8 cellular contexts compared by ENCODE assay signal in the genomic region with DNA sequence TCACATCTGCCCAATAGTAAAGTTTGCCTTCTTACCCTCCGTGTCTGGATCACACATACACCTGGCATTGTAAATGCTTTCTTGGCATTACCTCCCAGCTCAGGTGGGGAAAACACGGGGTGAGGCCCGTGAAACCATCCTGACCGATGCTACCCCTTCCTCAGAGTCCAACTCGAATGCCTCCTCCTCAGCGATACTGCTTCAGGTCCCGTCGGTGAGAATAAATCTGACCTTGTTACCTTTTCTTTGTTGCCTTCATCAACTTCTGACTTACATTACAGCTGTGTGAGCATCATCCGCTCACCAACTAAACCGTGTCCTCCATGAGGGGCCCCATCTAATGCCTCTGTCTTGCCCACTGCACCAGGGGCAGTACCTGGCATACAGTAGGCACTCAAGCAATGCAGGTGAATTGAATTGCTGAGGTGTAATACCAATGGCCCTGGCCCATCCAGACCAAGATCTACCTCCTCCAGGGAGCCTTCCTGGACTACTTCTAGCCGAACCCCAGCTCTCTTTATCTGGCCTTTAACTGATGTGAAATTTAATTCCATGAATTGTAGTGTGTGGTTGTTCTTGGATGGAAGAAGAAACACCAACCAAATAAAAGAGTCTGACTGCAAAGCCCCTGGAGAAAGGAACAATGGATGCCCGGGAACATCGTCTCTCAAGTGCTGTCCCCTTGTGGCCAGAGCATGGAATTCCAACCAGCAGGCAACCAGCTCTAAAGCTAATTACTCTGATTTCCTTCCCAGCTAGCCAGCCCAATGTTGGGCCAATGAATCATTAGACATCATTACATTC.
A peak's percentile ranks its signal among the peaks of the same experiment; 100 is the strongest.
DNase-seq lines count a peak whose midpoint lies in the region; ATAC-seq and TF ChIP-seq lines count a peak whose summit lies in the region.

No MANE protein-coding gene starts in this region.

- intact Hi-C loops in Right ventricle myocardium inferior (cut with DNase I): loop anchor here (1.0 to 10.0 kb wide), 3 partner anchors 372 to 490 kb away; partner anchors contain the start of gene PMEPA1

- H3K27me3 Mint-ChIP-seq in WTC11 (ENCODE audit: low read depth): no peaks in the 10 kb centered on the region

- H3K36me3 Mint-ChIP-seq in WTC11: no peaks in the 10 kb centered on the region

- H3K27ac ChIP-seq in cardiac muscle cell (no peak overlapping the region), right atrium auricular region (no peak overlapping the region)

- H3K4me3 ChIP-seq in cardiac muscle cell (no peak overlapping the region), right atrium auricular region (no peak overlapping the region)

- peaks cover 3% of the 10 kb centered on the region; the same call in 1 of the 2 replicates for H3K9me3 Mint-ChIP-seq in WTC11

- ATAC-seq in Right ventricle myocardium inferior (no peak), WTC11 (peak; percentile 72), GM18907 (IDR thresholded peaks at IDR 0.05; ENCODE audit: unreplicated experiment) (no peak), HG02759 (IDR thresholded peaks at IDR 0.05; ENCODE audit: unreplicated experiment) (no peak)
- ATAC-seq in stimulated activated naive CD8-positive, alpha-beta T cell treated with anti-CD3 and anti-CD28 coated beads, Interleukin-15, Interleukin-2, amounts not matched to agents 100 U/mL and 50 U/mL, for 24 hours: no peak

- H3K36me3 ChIP-seq in cardiac muscle cell (no peaks in the 10 kb centered on the region), right atrium auricular region (no peaks in the 10 kb centered on the region)

- no peak overlapping the region for H3K27ac Mint-ChIP-seq in WTC11

- TF ChIP-seq CTCF in cardiac muscle cell (IDR thresholded peaks at IDR 0.05; ENCODE audit: low read depth, low read length) (peak; percentile 97), WTC11 (IDR thresholded peaks at IDR 0.05) (peak; percentile 91), right atrium auricular region (IDR thresholded peaks at IDR 0.05) (peak; percentile 81 to 96)

- POLR2A ChIA-PET in WTC11 (lab: Charles Lee): no interaction called here

- H3K4me1 Mint-ChIP-seq in WTC11: no peaks in the 10 kb centered on the region

- CTCF ChIA-PET in WTC11 (lab: Charles Lee): interaction anchor here (0.5 to 3.3 kb wide), 49 partner anchors 8 to 573 kb away, joined by 3 to 20 read pairs (median 3); no protein-coding TSS in a partner anchor

- no peaks in the 10 kb centered on the region for H3K27me3 ChIP-seq in cardiac muscle cell
- no peaks in the 10 kb centered on the region for H3K27me3 ChIP-seq in right atrium auricular region

- H3K9me3 ChIP-seq in cardiac muscle cell (ENCODE audit: low read depth) (no peaks in the 10 kb centered on the region), right atrium auricular region (no peaks in the 10 kb centered on the region)

- DNase-seq in cardiac muscle cell (ENCODE audit: low read depth in 1 of 2, low spot score in 1 of 2) (peak; percentile 39 to 69), Right ventricle myocardium inferior (ENCODE audit: missing footprints) (no peak), NCI-H146 treated with DMSO at 0.1 percent for 48 hours (lab: John Stamatoyannopoulos, UW; ENCODE audit: unreplicated experiment) (peak; percentile 78), WTC11 (ENCODE audit: low spot score) (peak; percentile 72), right atrium auricular region (ENCODE audit: low spot score) (no peak)
- peak; percentile 19 for DNase-seq in stimulated activated naive CD8-positive, alpha-beta T cell treated with anti-CD3 and anti-CD28 coated beads, Interleukin-15, Interleukin-2, amounts not matched to agents 100 U/mL and 50 U/mL, for 24 hours

- no peak overlapping the region for H3K4me3 Mint-ChIP-seq in WTC11

- H3K4me1 ChIP-seq in cardiac muscle cell (ENCODE audit: low read depth) (no peaks in the 10 kb centered on the region), right atrium auricular region (no peaks in the 10 kb centered on the region)

TF ChIP-seq in WTC11, 78 proteins besides CTCF, POLR2A, EP300 and RAD21:
- TF ChIP-seq TCF7 (CRISPR knock-in tag; IDR thresholded peaks at IDR 0.05; ENCODE audit: low read depth) (no peak), IRF2 (CRISPR knock-in tag; IDR thresholded peaks at IDR 0.05; ENCODE audit: borderline replicate concordance, low read depth) (no peak), TP53 (CRISPR knock-in tag; IDR thresholded peaks at IDR 0.05) (no peak), RELA (CRISPR knock-in tag; IDR thresholded peaks at IDR 0.05; ENCODE audit: borderline replicate concordance) (no peak), ATF2 (CRISPR knock-in tag; IDR thresholded peaks at IDR 0.05; ENCODE audit: borderline replicate concordance, low read depth) (no peak), MYBL2 (CRISPR knock-in tag; IDR thresholded peaks at IDR 0.05) (no peak), FOXJ3 (CRISPR knock-in tag; IDR thresholded peaks at IDR 0.05; ENCODE audit: borderline replicate concordance) (no peak), HMGA2 (CRISPR knock-in tag; IDR thresholded peaks at IDR 0.05) (no peak), ZNF396 (CRISPR knock-in tag; IDR thresholded peaks at IDR 0.05; ENCODE audit: borderline replicate concordance) (no peak), TEAD1 (CRISPR knock-in tag; IDR thresholded peaks at IDR 0.05) (no peak), CREB1 (CRISPR knock-in tag; IDR thresholded peaks at IDR 0.05) (no peak), TEAD4 (CRISPR knock-in tag; IDR thresholded peaks at IDR 0.05) (no peak), ZNF219 (CRISPR knock-in tag; IDR thresholded peaks at IDR 0.05; ENCODE audit: borderline replicate concordance) (no peak), NR1H2 (CRISPR knock-in tag; IDR thresholded peaks at IDR 0.05) (no peak), NR2C2 (CRISPR knock-in tag; IDR thresholded peaks at IDR 0.05) (no peak), NFYB (CRISPR knock-in tag; conservative IDR thresholded peaks at IDR 0.05; ENCODE audit: low read depth) (no peak)

Comparison
In these comparisons a context has a peak if more than half of its experiments do, and no peak if none do; other contexts are left out.
1. DNase-seq: peak in cardiac muscle cell (2 of 2), NCI-H146 treated with DMSO at 0.1 percent for 48 hours (single experiment), WTC11 (single experiment) and stimulated activated naive CD8-positive, alpha-beta T cell treated with anti-CD3 and anti-CD28 coated beads, Interleukin-15, Interleukin-2, amounts not matched to agents 100 U/mL and 50 U/mL, for 24 hours (single experiment); none in Right ventricle myocardium inferior (single experiment) and right atrium auricular region (single experiment).
2. Peak in every context shown above with its lines, with median percentiles within 50 percentile points of each other: CTCF ChIP-seq.